Comparison of ENCODE assay signal across 12 cellular contexts in genomic region chr10:32650246-32650655, GRCh38.
DNase-seq lines count a peak whose midpoint lies in the region; ATAC-seq and TF ChIP-seq lines count a peak whose summit lies in the region.
"Had no signal": no experiment of that assay in that cellular context is flagged by ENCODE, and none has a peak within 500 bp of the region (broad histone marks: within the 10 kb centered on the region; RNA-seq: fewer than 3 reads in every experiment).

No MANE protein-coding gene starts in this region.

- no peak for DNase-seq in GM06990 (ENCODE audit: extremely low read depth, insufficient read length)
- DNase-seq in MV-4-11 (lab: John Stamatoyannopoulos, UW) = peak; percentile 15
- peak; percentile 14 for DNase-seq in germinal center (ENCODE audit: low spot score)
- no peak for DNase-seq in superior temporal gyrus (ENCODE audit: extremely low spot score)
- DNase-seq in GOT3 (lab: John Stamatoyannopoulos, UW) = no peak
- no peak for DNase-seq in HK-2 (ENCODE audit: unreplicated experiment)
- no peak for DNase-seq in A172 (ENCODE audit: low spot score)
- DNase-seq: NCI-H187; stimulated activated CD4-positive, alpha-beta T cell treated with anti-CD3 and anti-CD28 coated beads, Interleukin-12 subunit alpha, Interleukin-12 subunit beta, amount 100 ng/mL, for 4 hours; tibial artery had no signal

- peak; percentile 38 for TF ChIP-seq CTCF in GM06990 (IDR thresholded peaks at IDR 0.05; ENCODE audit: insufficient read depth, low read length, poor library complexity, severe bottlenecking)

- peak; percentile 65 for ATAC-seq in GM21526 (IDR thresholded peaks at IDR 0.05; ENCODE audit: low FRiP score, unreplicated experiment)

- no peak overlapping the region for H3K4me3 ChIP-seq in GM06990 (replicated peaks; ENCODE audit: low read depth, low read length)
- H3K4me3 ChIP-seq: lung, tibial artery had no signal

- no peaks in the 10 kb centered on the region for H3K27me3 ChIP-seq in GM06990 (replicated peaks; ENCODE audit: control insufficient read depth, insufficient read depth, low read length)
- H3K27me3 ChIP-seq: tibial artery had no signal

- H3K36me3 ChIP-seq in GM06990 (ENCODE audit: control insufficient read depth, insufficient read depth, low read length) = no peaks in the 10 kb centered on the region

Comparison
In these comparisons a context has a peak if more than half of its experiments do, and no peak if none do; other contexts are left out.
1. DNase-seq: peak in MV-4-11 (single experiment) and germinal center (single experiment); none in GM06990 (single experiment), superior temporal gyrus (single experiment), GOT3 (single experiment), HK-2 (single experiment) and A172 (single experiment).